In the genomic region with DNA sequence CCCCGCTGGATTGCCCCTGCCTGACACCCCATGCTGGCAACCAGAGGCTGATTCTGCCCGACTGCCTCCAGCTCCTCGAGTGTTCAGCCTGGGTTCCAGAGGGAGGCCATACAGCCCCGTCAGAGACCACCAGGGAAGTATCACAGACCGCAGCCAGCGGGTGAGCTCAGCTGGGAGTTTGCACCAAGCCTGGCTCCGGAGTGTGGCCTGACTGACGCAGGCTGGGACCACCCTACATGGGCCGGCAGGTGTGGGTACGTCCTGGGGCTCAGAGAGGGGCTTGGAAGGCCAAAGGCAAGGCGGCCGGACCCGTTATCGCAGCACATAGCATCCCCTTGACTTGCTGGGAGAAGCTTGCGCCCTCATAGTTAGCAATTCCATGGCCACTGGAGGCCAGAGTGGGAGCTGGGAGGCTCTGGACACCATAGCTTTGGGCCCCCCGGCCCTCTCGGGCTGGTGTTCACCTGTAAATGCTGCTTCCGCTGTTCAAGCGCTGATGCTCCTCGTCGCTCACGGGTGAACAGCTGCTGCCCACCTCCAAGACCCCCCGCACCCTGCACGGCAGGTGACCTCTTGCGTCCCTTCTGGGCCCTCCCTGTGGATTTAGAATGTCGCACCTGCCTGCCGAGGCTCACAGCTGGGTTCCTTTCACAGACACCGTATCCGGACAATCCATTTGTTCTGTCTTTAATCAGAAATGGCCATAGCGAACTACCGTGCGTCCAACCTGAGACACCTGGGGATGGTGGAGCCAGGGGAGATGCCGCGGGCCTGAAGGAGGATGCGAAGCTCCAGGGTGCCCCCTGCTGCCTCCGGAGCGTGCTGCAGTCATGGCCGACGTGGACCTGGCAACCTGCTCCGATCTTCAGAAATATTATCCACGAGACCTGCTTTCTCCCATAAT, we compare ENCODE assay signal across 8 cellular contexts. TPM values are rescaled to one million over a fixed set of nuclear protein-coding genes. Genes with fewer than 3 reads are reported as not detected.
DNase-seq lines count a peak whose midpoint lies in the region; ATAC-seq and TF ChIP-seq lines count a peak whose summit lies in the region.

No MANE protein-coding gene starts in this region.

- CTCF ChIA-PET in Calu3 (lab: Charles Lee): interaction anchor here (0.6 to 3.3 kb wide), 7 partner anchors 9 to 292 kb away, joined by 3 to 33 read pairs (median 4); a partner anchor contains a TSS

- no peaks in the 10 kb centered on the region for H3K4me1 ChIP-seq in lower lobe of right lung

- no peaks in the 10 kb centered on the region for H3K36me3 Mint-ChIP-seq in Calu3 (ENCODE audit: insufficient read depth, unreplicated experiment)
- H3K36me3 Mint-ChIP-seq in central memory CD8-positive, alpha-beta T cell (ENCODE audit: insufficient read depth): no peaks in the 10 kb centered on the region

- no peaks in the 10 kb centered on the region for H3K9me3 ChIP-seq in lower lobe of right lung

- ATAC-seq in HG02759 (IDR thresholded peaks at IDR 0.05; ENCODE audit: unreplicated experiment) (peak; percentile 56), lower lobe of right lung (peak; percentile 65 to 70), HG03108 (IDR thresholded peaks at IDR 0.05; ENCODE audit: unreplicated experiment) (no peak)
- no peak for ATAC-seq in central memory CD8-positive, alpha-beta T cell (replicated peaks; ENCODE audit: extremely low read depth, poor library complexity, severe bottlenecking)

- H3K4me3 ChIP-seq in lower lobe of right lung: no peak overlapping the region

- H3K27ac Mint-ChIP-seq in Calu3 (ENCODE audit: unreplicated experiment): no peak overlapping the region
- no peak overlapping the region for H3K27ac Mint-ChIP-seq in central memory CD8-positive, alpha-beta T cell (ENCODE audit: low read depth)

- peaks cover 7% of the 10 kb centered on the region for H3K27me3 ChIP-seq in lower lobe of right lung (ENCODE audit: low read depth)

- H3K36me3 ChIP-seq in lower lobe of right lung: no peaks in the 10 kb centered on the region

- no peak overlapping the region for H3K27ac ChIP-seq in lower lobe of right lung

- TF ChIP-seq CTCF in Calu3 (IDR thresholded peaks at IDR 0.05; ENCODE audit: unreplicated experiment): peak; percentile 89
- peak; percentile 74 for TF ChIP-seq CTCF in lower lobe of right lung (IDR thresholded peaks at IDR 0.05)

- BruUV-seq in Calu3 (replicated peaks; lab: Mats Ljungman, UMichigan): no TSS peak

- intact Hi-C loops in Calu3 (cut with micrococcal nuclease; ENCODE audit: unreplicated experiment): loop anchor here (1.0 to 10.0 kb wide), 3 partner anchors 209 to 409 kb away; a partner anchor contains a TSS
- intact Hi-C loops in lower lobe of right lung (cut with DNase I): no loop called here

- DNase-seq in Calu3 (peak; percentile 88), NCI-H226 (peak; percentile 28), lower lobe of right lung (peak; percentile 65)
- DNase-seq in activated CD4-positive, alpha-beta T cell treated with anti-CD3 and anti-CD28 coated beads for 1 hour: peak; percentile 41
- peak; percentile 42 to 54 for DNase-seq in central memory CD8-positive, alpha-beta T cell (ENCODE audit: low spot score in 2 of 2)
- DNase-seq in stimulated activated CD8-positive, alpha-beta memory T cell treated with anti-CD3 and anti-CD28 coated beads, Interleukin-4, amount 100 ng/mL, for 48 hours: peak; percentile 90

- no peak overlapping the region for H3K4me3 Mint-ChIP-seq in Calu3 (ENCODE audit: low read depth, unreplicated experiment)
- H3K4me3 Mint-ChIP-seq in central memory CD8-positive, alpha-beta T cell: no peak overlapping the region

- H3K9me3 Mint-ChIP-seq in Calu3 (ENCODE audit: low read depth, unreplicated experiment): no peaks in the 10 kb centered on the region
- H3K9me3 Mint-ChIP-seq in central memory CD8-positive, alpha-beta T cell: no peaks in the 10 kb centered on the region

- H3K4me1 Mint-ChIP-seq in Calu3 (ENCODE audit: low read depth, unreplicated experiment): peaks cover 18% of the 10 kb centered on the region
- peaks cover 10% of the 10 kb centered on the region for H3K4me1 Mint-ChIP-seq in central memory CD8-positive, alpha-beta T cell

- peaks cover 26% of the 10 kb centered on the region for H3K27me3 Mint-ChIP-seq in Calu3 (ENCODE audit: unreplicated experiment)
- H3K27me3 Mint-ChIP-seq in central memory CD8-positive, alpha-beta T cell: no peaks in the 10 kb centered on the region

RNA-seq across cellular contexts. Expression of a gene that starts 31.2 kb away (rescaled TPM):
- total RNA-seq in Calu3 (2022): 13.5 and 15.0 TPM in 2 replicates
- 23.8 TPM for total RNA-seq in lower lobe of right lung

Comparison
In these comparisons a context has a peak if more than half of its experiments do, and no peak if none do; other contexts are left out.
1. DNase-seq: peak in every context shown above with its lines; median percentile 90 in stimulated activated CD8-positive, alpha-beta memory T cell treated with anti-CD3 and anti-CD28 coated beads, Interleukin-4, amount 100 ng/mL, for 48 hours; 88 in Calu3; 65 in lower lobe of right lung; 48 in central memory CD8-positive, alpha-beta T cell; 41 in activated CD4-positive, alpha-beta T cell treated with anti-CD3 and anti-CD28 coated beads for 1 hour; 28 in NCI-H226.
2. ATAC-seq: peak in HG02759 (single experiment) and lower lobe of right lung (2 of 2); none in central memory CD8-positive, alpha-beta T cell (single experiment) and HG03108 (single experiment).